Comparison of ENCODE assay signal across 22 cellular contexts in genomic region chr9:32698706-32699277, GRCh38.
DNase-seq lines count a peak whose midpoint lies in the region; ATAC-seq, FAIRE-seq and TF ChIP-seq lines count a peak whose summit lies in the region.
"Had no signal": no experiment of that assay in that cellular context is flagged by ENCODE, and none has a peak within 500 bp of the region (broad histone marks: within the 10 kb centered on the region; RNA-seq: fewer than 3 reads in every experiment).

No MANE protein-coding gene starts in this region.

- FAIRE-seq in urothelium cell line (lab: Jason Lieb, UNC) = no peak
- FAIRE-seq: A549 had no signal

- H3K9me3 ChIP-seq in endodermal cell (ENCODE audit: control insufficient read depth, low read length) = no peaks in the 10 kb centered on the region
- H3K9me3 ChIP-seq: A549, MG63 had no signal

- peaks cover 13% of the 10 kb centered on the region for H3K4me1 ChIP-seq in endodermal cell (ENCODE audit: control insufficient read depth, insufficient read depth, low read length)

- H3K36me3 ChIP-seq in endodermal cell (ENCODE audit: control insufficient read depth, insufficient read depth, low read length) = no peaks in the 10 kb centered on the region
- H3K36me3 ChIP-seq: MG63 had no signal

- H3K4me3 ChIP-seq in endodermal cell (ENCODE audit: low read length) = peak overlapping the region; percentile 26
- H3K4me3 ChIP-seq: A549, MG63 had no signal

- no peaks in the 10 kb centered on the region for H3K36me3 Mint-ChIP-seq in endodermal cell (ENCODE audit: low read depth)

- POLR2A ChIA-PET in RWPE1 (lab: Yijun Ruan, JAX; ENCODE audit: low non-redundant PET) = no interaction called here

- peaks cover 27% of the 10 kb centered on the region for H3K27me3 Mint-ChIP-seq in endodermal cell (ENCODE audit: insufficient read depth)

- no peak overlapping the region for H3K4me3 Mint-ChIP-seq in endodermal cell
- H3K4me3 Mint-ChIP-seq: B cell; T-helper 1 cell treated with Interleukin-12 subunit alpha and Interleukin-12 subunit beta and Interleukin-4 antibody, amounts not matched to agents 30 μg/mL and 1 μg/mL, for 36 hours had no signal

- H3K27ac Mint-ChIP-seq in endodermal cell = no peak overlapping the region
- H3K27ac Mint-ChIP-seq: B cell; T-helper 1 cell treated with Interleukin-12 subunit alpha and Interleukin-12 subunit beta and Interleukin-4 antibody, amounts not matched to agents 30 μg/mL and 1 μg/mL, for 36 hours had no signal

- ATAC-seq in HG02852 (IDR thresholded peaks at IDR 0.05; ENCODE audit: unreplicated experiment) (peak; percentile 43), HG03520 (IDR thresholded peaks at IDR 0.05; ENCODE audit: unreplicated experiment) (no peak)
- ATAC-seq: A549, Panc1, Right ventricle myocardium inferior had no signal

- CTCF ChIA-PET in RWPE1 (lab: Yijun Ruan, JAX) = no interaction called here

- peak; percentile 42 for DNase-seq in RWPE1 (ENCODE audit: low spot score)
- DNase-seq in endodermal cell = no peak
- peak; percentile 58 for DNase-seq in urothelium cell line (ENCODE audit: low spot score)
- DNase-seq in NCI-H2171 treated with DMSO at 0.1 percent for 48 hours (lab: John Stamatoyannopoulos, UW) = no peak
- DNase-seq in NCI-H1417 (lab: John Stamatoyannopoulos, UW) = no peak
- DNase-seq: DMS79, GOT3, HCEC 1CT, Karpas-422, MG63, NCI-H1436, NCI-H187 treated with DMSO at 0.1 percent for 48 hours, NCI-H226, NCI-H510A treated with DMSO at 0.1 percent for 48 hours, NCI-H748 treated with DMSO at 0.1 percent for 48 hours had no signal

- H3K9me3 Mint-ChIP-seq in endodermal cell = peaks cover 19% of the 10 kb centered on the region
- H3K9me3 Mint-ChIP-seq: T-helper 1 cell treated with Interleukin-12 subunit alpha and Interleukin-12 subunit beta and Interleukin-4 antibody, amounts not matched to agents 30 μg/mL and 1 μg/mL, for 36 hours had no signal

- H3K4me1 Mint-ChIP-seq in endodermal cell = peaks cover 5% of the 10 kb centered on the region
- H3K4me1 Mint-ChIP-seq: B cell had no signal

- no peaks in the 10 kb centered on the region for H3K27me3 ChIP-seq in endodermal cell (ENCODE audit: control insufficient read depth, insufficient read depth, low read length, poor library complexity, severe bottlenecking)
- H3K27me3 ChIP-seq: MG63 had no signal

- no peak overlapping the region for H3K27ac ChIP-seq in RWPE1
- no peak overlapping the region for H3K27ac ChIP-seq in endodermal cell (ENCODE audit: low read depth, low read length)
- H3K27ac ChIP-seq: A549 had no signal

- H3K9ac ChIP-seq in endodermal cell (ENCODE audit: extremely low read depth, low read length, poor library complexity, severe bottlenecking) = no peak overlapping the region

- TF ChIP-seq CTCF in RWPE1 (conservative IDR thresholded peaks at IDR 0.05; ENCODE audit: low read depth) (no peak), endodermal cell (conservative IDR thresholded peaks at IDR 0.05) (no peak)

- WGBS in endodermal cell (ENCODE audit: insufficient coverage in 1 of 2, insufficient read length in 1 of 2), 2 experiments = 85 to 93% methylated on average over 8 to 9 of the region's 9 CpGs

Comparison
In these comparisons a context has a peak if more than half of its experiments do, and no peak if none do; other contexts are left out.
1. DNase-seq: peak in RWPE1 (single experiment) and urothelium cell line (single experiment); none in endodermal cell (single experiment), NCI-H2171 treated with DMSO at 0.1 percent for 48 hours (single experiment) and NCI-H1417 (0 of 3).